ENCODE assay signal across 22 cellular contexts in the genomic region with DNA sequence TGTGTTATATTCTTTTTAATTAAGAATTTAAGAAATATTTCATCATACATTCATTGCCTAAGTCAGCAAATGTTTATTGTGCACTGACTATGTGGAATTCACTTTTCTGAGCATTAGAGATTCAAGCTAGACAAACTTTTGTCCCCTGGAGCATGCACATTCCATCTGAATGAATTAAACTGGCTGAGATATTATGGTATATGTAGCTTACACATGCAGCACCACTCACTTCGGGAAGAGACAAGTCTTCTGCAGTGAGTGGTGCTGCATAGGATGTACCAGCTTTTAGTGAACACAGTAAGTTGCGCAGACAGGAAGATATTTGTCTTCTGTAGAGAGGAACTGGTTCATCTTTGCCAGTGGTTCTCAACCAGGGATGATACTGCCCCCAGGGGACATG.
"Had no signal": no experiment of that assay in that cellular context is flagged by ENCODE, and none has a peak within 500 bp of the region (broad histone marks: within the 10 kb centered on the region; RNA-seq: fewer than 3 reads in every experiment).

No MANE protein-coding gene starts in this region.

- H3K4me3 Mint-ChIP-seq: activated CD4-positive, alpha-beta memory T cell treated with anti-CD3 and anti-CD28 coated beads, Interleukin-2, amount 10 ng/mL, durations not matched to agents 7 days and 5 days; activated naive CD8-positive, alpha-beta T cell treated with anti-CD3 and anti-CD28 coated beads, Interleukin-2, amount 10 ng/mL, durations not matched to agents 7 days and 5 days; activated T-helper 17 cell treated with anti-CD3 and anti-CD28 coated beads, Interleukin-2, amount 50 U/mL, for 72 hours; naive B cell; neural crest cell; stimulated activated naive CD8-positive, alpha-beta T cell treated with anti-CD3 and anti-CD28 coated beads, Interleukin-15, Interleukin-2, amounts not matched to agents 100 ng/mL and 50 ng/mL, for 24 hours had no signal

- ATAC-seq: activated T-helper 17 cell treated with anti-CD3 and anti-CD28 coated beads, Interleukin-2, amount 50 U/mL, for 72 hours; body of pancreas; gastrocnemius medialis; left ventricle myocardium superior; mucosa of descending colon; psoas muscle; right cardiac atrium had no signal

- H3K27me3 Mint-ChIP-seq: activated CD4-positive, alpha-beta memory T cell treated with anti-CD3 and anti-CD28 coated beads, Interleukin-2, amount 10 ng/mL, durations not matched to agents 7 days and 5 days; activated naive CD8-positive, alpha-beta T cell treated with anti-CD3 and anti-CD28 coated beads, Interleukin-2, amount 10 ng/mL, durations not matched to agents 7 days and 5 days; activated T-helper 17 cell treated with anti-CD3 and anti-CD28 coated beads, Interleukin-2, amount 50 U/mL, for 72 hours; naive B cell; stimulated activated naive CD8-positive, alpha-beta T cell treated with anti-CD3 and anti-CD28 coated beads, Interleukin-15, Interleukin-2, amounts not matched to agents 100 ng/mL and 50 ng/mL, for 24 hours had no signal

- FAIRE-seq: colon had no signal

- H3K4me1 Mint-ChIP-seq: activated CD4-positive, alpha-beta memory T cell treated with anti-CD3 and anti-CD28 coated beads, Interleukin-2, amount 10 ng/mL, durations not matched to agents 7 days and 5 days; activated naive CD8-positive, alpha-beta T cell treated with anti-CD3 and anti-CD28 coated beads, Interleukin-2, amount 10 ng/mL, durations not matched to agents 7 days and 5 days; activated T-helper 17 cell treated with anti-CD3 and anti-CD28 coated beads, Interleukin-2, amount 50 U/mL, for 72 hours; naive B cell had no signal

- DNase-seq: activated CD4-positive, alpha-beta memory T cell treated with anti-CD3 and anti-CD28 coated beads, Interleukin-2, amount 10 ng/mL, durations not matched to agents 7 days and 5 days; activated CD4-positive, alpha-beta T cell treated with anti-CD3 and anti-CD28 coated beads for 48 hours; activated CD4-positive, CD25-positive, alpha-beta regulatory T cell; activated naive CD4-positive, alpha-beta T cell; activated naive CD8-positive, alpha-beta T cell treated with anti-CD3 and anti-CD28 coated beads, Interleukin-2, amount 10 ng/mL, durations not matched to agents 7 days and 5 days; activated T-cell treated with anti-CD3 and anti-CD28 coated beads, Interleukin-2, amount 50 U/mL, for 1 hour; body of pancreas; caudate nucleus; gastrocnemius medialis; head of caudate nucleus; left ventricle myocardium superior; mesenchymal stem cell; mucosa of descending colon; naive B cell; psoas muscle; right cardiac atrium; T1000; trophoblast cell had no signal

- H3K27me3 ChIP-seq: body of pancreas, gastrocnemius medialis had no signal

- H3K4me1 ChIP-seq: body of pancreas, gastrocnemius medialis, psoas muscle had no signal

- H3K36me3 Mint-ChIP-seq: activated naive CD8-positive, alpha-beta T cell treated with anti-CD3 and anti-CD28 coated beads, Interleukin-2, amount 10 ng/mL, durations not matched to agents 7 days and 5 days; naive B cell had no signal

- H3K27ac Mint-ChIP-seq: activated CD4-positive, alpha-beta memory T cell treated with anti-CD3 and anti-CD28 coated beads, Interleukin-2, amount 10 ng/mL, durations not matched to agents 7 days and 5 days; activated naive CD8-positive, alpha-beta T cell treated with anti-CD3 and anti-CD28 coated beads, Interleukin-2, amount 10 ng/mL, durations not matched to agents 7 days and 5 days; activated T-helper 17 cell treated with anti-CD3 and anti-CD28 coated beads, Interleukin-2, amount 50 U/mL, for 72 hours; naive B cell; stimulated activated naive CD8-positive, alpha-beta T cell treated with anti-CD3 and anti-CD28 coated beads, Interleukin-15, Interleukin-2, amounts not matched to agents 100 ng/mL and 50 ng/mL, for 24 hours had no signal

- H3K27ac ChIP-seq: body of pancreas, gastrocnemius medialis, psoas muscle had no signal

- H3K36me3 ChIP-seq: gastrocnemius medialis had no signal

- H3K9me3 ChIP-seq: body of pancreas, gastrocnemius medialis, mucosa of descending colon, psoas muscle had no signal

- H3K9me3 Mint-ChIP-seq: activated CD4-positive, alpha-beta memory T cell treated with anti-CD3 and anti-CD28 coated beads, Interleukin-2, amount 10 ng/mL, durations not matched to agents 7 days and 5 days; activated naive CD8-positive, alpha-beta T cell treated with anti-CD3 and anti-CD28 coated beads, Interleukin-2, amount 10 ng/mL, durations not matched to agents 7 days and 5 days had no signal

- H3K4me3 ChIP-seq: body of pancreas, gastrocnemius medialis, mucosa of descending colon, psoas muscle had no signal
